In the genomic region with DNA sequence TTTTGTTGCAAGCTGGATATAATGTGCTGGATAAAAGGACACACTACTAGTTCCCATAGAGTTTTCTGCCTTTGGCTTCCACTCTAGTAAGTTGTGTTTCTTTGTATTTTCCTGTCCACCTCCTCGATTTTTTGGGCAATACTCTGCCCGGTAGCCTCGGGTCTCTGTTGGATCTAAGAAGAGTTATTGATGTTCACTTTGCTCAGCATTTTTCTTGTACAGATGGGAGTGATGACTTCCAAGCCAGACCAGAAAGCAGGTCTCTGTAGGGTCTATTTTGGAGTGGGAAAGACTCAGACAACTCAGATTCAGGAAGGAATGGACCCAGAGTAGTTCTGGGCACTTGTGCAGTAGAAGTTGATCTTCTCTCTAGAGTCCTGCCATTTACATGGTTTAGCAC, we compare ENCODE assay signal across 24 cellular contexts. TPM values are rescaled to one million over a fixed set of nuclear protein-coding genes. Genes with fewer than 3 reads are reported as not detected.
DNase-seq lines count a peak whose midpoint lies in the region; ATAC-seq, FAIRE-seq and TF ChIP-seq lines count a peak whose summit lies in the region.
"Had no signal": no experiment of that assay in that cellular context is flagged by ENCODE, and none has a peak within 500 bp of the region (broad histone marks: within the 10 kb centered on the region; RNA-seq: fewer than 3 reads in every experiment).

No MANE protein-coding gene starts in this region.

- no peak for ATAC-seq in HepG2
- no peak for ATAC-seq in right lobe of liver
- ATAC-seq in K562: no peak

- H3K36me3 Mint-ChIP-seq in activated naive CD4-positive, alpha-beta T cell treated with anti-CD3 and anti-CD28 coated beads, Interleukin-2, amount 10 ng/mL, durations not matched to agents 7 days and 5 days: no peaks in the 10 kb centered on the region
- H3K36me3 Mint-ChIP-seq: CD14-positive monocyte; CD4-positive, alpha-beta memory T cell; CD4-positive, CD25-positive, alpha-beta regulatory T cell; CD8-positive, alpha-beta memory T cell had no signal

- H2BK5ac ChIP-seq in trophoblast cell (ENCODE audit: low read depth, low read length, poor library complexity): peak overlapping the region; percentile 33

- no peaks in the 10 kb centered on the region for H3K9me3 Mint-ChIP-seq in activated naive CD4-positive, alpha-beta T cell treated with anti-CD3 and anti-CD28 coated beads, Interleukin-2, amount 10 ng/mL, durations not matched to agents 7 days and 5 days
- H3K9me3 Mint-ChIP-seq: CD4-positive, CD25-positive, alpha-beta regulatory T cell had no signal

- 2% methylated on average over 3 of the region's 3 CpGs for WGBS in HepG2 (ENCODE audit: low lambda C conversion rate)
- 65% methylated on average over 3 of the region's 3 CpGs for WGBS in right lobe of liver (ENCODE audit: insufficient coverage, low coverage, low lambda C conversion rate, missing lambda C conversion rate)
- WGBS in K562 (ENCODE audit: insufficient coverage, low coverage, missing lambda C conversion rate): 0% methylated on average over 3 of the region's 3 CpGs
- no CpG with 5 or more reads among the region's 3 CpGs for WGBS in trophoblast cell (ENCODE audit: extremely low coverage, insufficient coverage, insufficient read length)

- H3K27me3 ChIP-seq in HepG2 (ENCODE audit: control insufficient read depth in 1 of 2, insufficient read depth in 2 of 2, low read length in 2 of 2): peaks cover 0 to 2% of the 10 kb centered on the region in 2 experiments; a peak in 2 of 5 replicates
- H3K27me3 ChIP-seq in right lobe of liver: no peaks in the 10 kb centered on the region
- peaks cover 2 to 7% of the 10 kb centered on the region in 2 experiments; a peak in 2 of 5 replicates for H3K27me3 ChIP-seq in K562 (ENCODE audit: control insufficient read depth in 2 of 2, insufficient read depth in 2 of 2, low read length in 2 of 2)
- no peaks in the 10 kb centered on the region for H3K27me3 ChIP-seq in trophoblast cell (ENCODE audit: insufficient read depth, low read length)
- H3K27me3 ChIP-seq: BE2C, BLaER1 had no signal

- no peaks in the 10 kb centered on the region for H4K20me1 ChIP-seq in HepG2 (ENCODE audit: insufficient read depth, low read length)
- H4K20me1 ChIP-seq in K562 (replicated peaks; ENCODE audit: control insufficient read depth, insufficient read depth, low read length): no peaks in the 10 kb centered on the region
- H4K20me1 ChIP-seq: BLaER1 had no signal

- no peak overlapping the region for H3K4me3 ChIP-seq in HepG2 (replicated peaks in 1 of 3; ENCODE audit: insufficient read depth in 1 of 3, low read depth in 2 of 3, low read length in 3 of 3)
- H3K4me3 ChIP-seq in right lobe of liver: no peak overlapping the region
- H3K4me3 ChIP-seq in K562: no peak overlapping the region
- no peak overlapping the region for H3K4me3 ChIP-seq in trophoblast cell (ENCODE audit: low read depth, low read length)
- H3K4me3 ChIP-seq: BLaER1 had no signal

- H3K36me3 ChIP-seq in HepG2 (replicated peaks in 1 of 2; ENCODE audit: control insufficient read depth in 1 of 2, insufficient read depth in 2 of 2, low read length in 2 of 2): no peaks in the 10 kb centered on the region
- H3K36me3 ChIP-seq in right lobe of liver: no peaks in the 10 kb centered on the region
- H3K36me3 ChIP-seq in K562 (ENCODE audit: control insufficient read depth, insufficient read depth, low read length): no peaks in the 10 kb centered on the region
- H3K36me3 ChIP-seq in trophoblast cell (ENCODE audit: control insufficient read depth in 1 of 2, insufficient read depth in 2 of 2, low read length in 2 of 2): no peaks in the 10 kb centered on the region
- H3K36me3 ChIP-seq: BE2C, BLaER1 had no signal

- H3K14ac ChIP-seq in trophoblast cell (ENCODE audit: low read length): no peak overlapping the region

- H3K79me1 ChIP-seq in trophoblast cell (ENCODE audit: low read length): peaks cover 42% of the 10 kb centered on the region

- TF ChIP-seq POLR2A in HepG2 (IDR thresholded peaks at IDR 0.05; ENCODE audit: insufficient read depth in 1 of 2, low read depth in 2 of 2, low read length in 2 of 2): no peak
- TF ChIP-seq POLR2A in right lobe of liver (IDR thresholded peaks at IDR 0.05): no peak
- no peak for TF ChIP-seq POLR2A in K562 (conservative IDR thresholded peaks at IDR 0.05)

- H3K27ac ChIP-seq in HepG2 (ENCODE audit: extremely low read length, insufficient read depth, low read length): no peak overlapping the region
- H3K27ac ChIP-seq in right lobe of liver: no peak overlapping the region
- H3K27ac ChIP-seq in K562 (ENCODE audit: extremely low read depth, low read depth, low read length): no peak overlapping the region
- H3K27ac ChIP-seq in trophoblast cell (ENCODE audit: low read depth, low read length): no peak overlapping the region
- H3K27ac ChIP-seq: 22Rv1, BLaER1 had no signal

- DNase-seq in HepG2 (ENCODE audit: low spot score): no peak
- no peak for DNase-seq in right lobe of liver
- DNase-seq in K562 (ENCODE audit: extremely low read depth in 1 of 4, low spot score in 3 of 4): no peak
- no peak for DNase-seq in trophoblast cell
- no peak for DNase-seq in activated naive CD4-positive, alpha-beta T cell treated with anti-CD3 and anti-CD28 coated beads, Interleukin-2, amount 10 ng/mL, durations not matched to agents 7 days and 5 days
- DNase-seq in mesenteric fat pad (ENCODE audit: low spot score): no peak
- DNase-seq: ACHN; BE2C; C1 segment of cervical spinal cord; CD4-positive, alpha-beta memory T cell; CD4-positive, CD25-positive, alpha-beta regulatory T cell; CD8-positive, alpha-beta memory T cell; COR-L47; DMS 273 treated with DMSO at 0.1 percent for 48 hours; DMS153; DMS53; DMS79; DND-41; EL; GDM1 had no signal

- H3K4me3 Mint-ChIP-seq in activated naive CD4-positive, alpha-beta T cell treated with anti-CD3 and anti-CD28 coated beads, Interleukin-2, amount 10 ng/mL, durations not matched to agents 7 days and 5 days: no peak overlapping the region
- H3K4me3 Mint-ChIP-seq: CD14-positive monocyte; CD4-positive, alpha-beta memory T cell; CD4-positive, CD25-positive, alpha-beta regulatory T cell; CD8-positive, alpha-beta memory T cell had no signal

- TF ChIP-seq EP300 in HepG2 (IDR thresholded peaks at IDR 0.05; ENCODE audit: low read depth in 2 of 2, low read length in 2 of 2) (no peak), HepG2 (CRISPR knock-in tag; IDR thresholded peaks at IDR 0.05; ENCODE audit: borderline replicate concordance) (no peak), K562 (IDR thresholded peaks at IDR 0.05; ENCODE audit: low read length) (no peak)

- peak overlapping the region; percentile 69 for H4K91ac ChIP-seq in trophoblast cell (ENCODE audit: low read depth, low read length)

- no peak overlapping the region for H4K12ac ChIP-seq in trophoblast cell (ENCODE audit: low read depth, low read length)

- no peak overlapping the region for H4K8ac ChIP-seq in trophoblast cell (ENCODE audit: low read depth, low read length)

- H3K79me2 ChIP-seq in HepG2 (ENCODE audit: insufficient read depth, low read length) (no peaks in the 10 kb centered on the region), K562 (ENCODE audit: control insufficient read depth, insufficient read depth, low read length) (no peaks in the 10 kb centered on the region), trophoblast cell (ENCODE audit: control insufficient read depth, insufficient read depth, low read length, poor library complexity) (peaks cover 1% of the 10 kb centered on the region)

- H3K23ac ChIP-seq in trophoblast cell (ENCODE audit: low read length): no peak overlapping the region

- H3K18ac ChIP-seq in trophoblast cell (ENCODE audit: low read length): no peak overlapping the region

- intact Hi-C loops in HepG2 (cut with micrococcal nuclease; ENCODE audit: unreplicated experiment) (no loop called here), right lobe of liver (cut with DNase I) (no loop called here), K562 (cut with micrococcal nuclease) (no loop called here)

- no peaks in the 10 kb centered on the region for H3K9me3 ChIP-seq in HepG2 (ENCODE audit: low read length)
- H3K9me3 ChIP-seq in right lobe of liver: no peaks in the 10 kb centered on the region
- no peaks in the 10 kb centered on the region for H3K9me3 ChIP-seq in K562 (replicated peaks; ENCODE audit: control insufficient read depth, insufficient read depth, low read depth, low read length)
- no peaks in the 10 kb centered on the region for H3K9me3 ChIP-seq in trophoblast cell (ENCODE audit: insufficient read depth, low read depth, low read length)
- H3K9me3 ChIP-seq: BE2C had no signal

- no peak overlapping the region for H3K27ac Mint-ChIP-seq in activated naive CD4-positive, alpha-beta T cell treated with anti-CD3 and anti-CD28 coated beads, Interleukin-2, amount 10 ng/mL, durations not matched to agents 7 days and 5 days
- H3K27ac Mint-ChIP-seq: CD4-positive, alpha-beta memory T cell had no signal

- no peak for FAIRE-seq in HepG2 (lab: Jason Lieb, UNC)
- FAIRE-seq in K562 (lab: Jason Lieb, UNC): no peak
- FAIRE-seq: GM12891 had no signal

- H3K4me1 Mint-ChIP-seq in activated naive CD4-positive, alpha-beta T cell treated with anti-CD3 and anti-CD28 coated beads, Interleukin-2, amount 10 ng/mL, durations not matched to agents 7 days and 5 days: no peaks in the 10 kb centered on the region
- H3K4me1 Mint-ChIP-seq: CD4-positive, alpha-beta memory T cell; CD4-positive, CD25-positive, alpha-beta regulatory T cell; CD8-positive, alpha-beta memory T cell had no signal

- CTCF ChIA-PET in HepG2 (lab: Yijun Ruan, JAX; ENCODE audit: low intra/inter-chr PET ratio, low total read pairs): no interaction called here
- CTCF ChIA-PET in K562 (lab: Yijun Ruan, JAX; ENCODE audit: low intra/inter-chr PET ratio): no interaction called here
- CTCF ChIA-PET in activated naive CD4-positive, alpha-beta T cell treated with anti-CD3 and anti-CD28 coated beads, Interleukin-2, amount 10 ng/mL, durations not matched to agents 7 days and 5 days (lab: Charles Lee): interaction anchor here (0.5 kb wide), 1 partner anchor 112 kb away, joined by 3 read pairs; no protein-coding TSS in a partner anchor

- TF ChIP-seq CTCF in HepG2 (CRISPR knock-in tag; IDR thresholded peaks at IDR 0.05) (no peak), right lobe of liver (IDR thresholded peaks at IDR 0.05) (no peak), K562 (IDR thresholded peaks at IDR 0.05 in 2 of 3, conservative IDR thresholded peaks at IDR 0.05 in 1 of 3; ENCODE audit: insufficient read depth in 2 of 3, low read depth in 1 of 3, low read length in 3 of 3) (no peak)

- POLR2A ChIA-PET in HepG2 (lab: Yijun Ruan, JAX): interaction anchor here (0.5 kb wide), 1 partner anchor 560 kb away, joined by 3 read pairs; no protein-coding TSS in a partner anchor
- POLR2A ChIA-PET in K562 (lab: Yijun Ruan, JAX): no interaction called here

- H3K4me1 ChIP-seq in HepG2 (ENCODE audit: insufficient read depth, low read length) (no peaks in the 10 kb centered on the region), right lobe of liver (no peaks in the 10 kb centered on the region), K562 (replicated peaks in 1 of 2; ENCODE audit: control insufficient read depth in 2 of 2, insufficient read depth in 2 of 2, low read length in 2 of 2) (no peaks in the 10 kb centered on the region), trophoblast cell (ENCODE audit: control insufficient read depth in 1 of 2, insufficient read depth in 2 of 2, low read length in 2 of 2) (peaks cover 18 to 22% of the 10 kb centered on the region in 2 experiments)
- H3K4me1 ChIP-seq: BLaER1 had no signal

- H3K9me1 ChIP-seq in K562 (ENCODE audit: control insufficient read depth, insufficient read depth, low read length): no peaks in the 10 kb centered on the region

- no peak overlapping the region for H3K4ac ChIP-seq in trophoblast cell (ENCODE audit: low read depth, low read length)

- peak overlapping the region; percentile 89 for H2BK12ac ChIP-seq in trophoblast cell (ENCODE audit: low read length)

- H3K27me3 Mint-ChIP-seq in activated naive CD4-positive, alpha-beta T cell treated with anti-CD3 and anti-CD28 coated beads, Interleukin-2, amount 10 ng/mL, durations not matched to agents 7 days and 5 days: peaks cover 20% of the 10 kb centered on the region

- H2AFZ ChIP-seq in HepG2 (ENCODE audit: low read length) (no peak overlapping the region), K562 (ENCODE audit: low read depth, low read length) (no peak overlapping the region), trophoblast cell (ENCODE audit: insufficient read depth, low read length, poor library complexity) (no peak overlapping the region)

- no peak for TF ChIP-seq RAD21 in HepG2 (CRISPR knock-in tag; IDR thresholded peaks at IDR 0.05)
- TF ChIP-seq RAD21 in K562 (CRISPR knock-in tag; conservative IDR thresholded peaks at IDR 0.05 in 1 of 2, IDR thresholded peaks at IDR 0.05 in 1 of 2): no peak

- H2BK120ac ChIP-seq in trophoblast cell (ENCODE audit: insufficient read depth, low read length, poor library complexity): peak overlapping the region; percentile 52

- no peak overlapping the region for H2AK5ac ChIP-seq in trophoblast cell (ENCODE audit: low read length)

- BruUV-seq in HepG2 (replicated peaks; lab: Mats Ljungman, UMichigan) (no TSS peak), K562 (replicated peaks; lab: Mats Ljungman, UMichigan) (no TSS peak)

- H3K9ac ChIP-seq in HepG2 (ENCODE audit: insufficient read depth, low read depth, low read length) (no peak overlapping the region), K562 (ENCODE audit: insufficient read depth in 1 of 2, low read depth in 2 of 2, low read length in 2 of 2) (no peak overlapping the region), trophoblast cell (ENCODE audit: low read length) (no peak overlapping the region)
- H3K9ac ChIP-seq: BLaER1 had no signal

- H3K4me2 ChIP-seq in HepG2 (ENCODE audit: low read depth, low read length): no peak overlapping the region
- no peak overlapping the region for H3K4me2 ChIP-seq in K562 (ENCODE audit: insufficient read depth, low read length)
- no peak overlapping the region for H3K4me2 ChIP-seq in trophoblast cell (ENCODE audit: low read length)
- H3K4me2 ChIP-seq: BLaER1 had no signal

- in situ Hi-C loops in HepG2 (cut with HindIII; ENCODE audit: extremely low pct_ligation_motif_present, low pct_unique_long_range_greater_than_20kb): no loop called here
- in situ Hi-C loops in K562 (cut with MboI): no loop called here

RNA-seq across cellular contexts. Expression of gene PRTG, which starts 36.0 kb away (rescaled TPM):
- total RNA-seq in HepG2 (2016; rRNA removed; fragmentation: Illumina TruSeq; extraction: Trizol): 17.1 and 22.3 TPM in 2 replicates
- total RNA-seq in HepG2 (2016; cell fraction: cytosol; rRNA removed; fragmentation: Illumina TruSeq; extraction: Trizol; ENCODE audit: low read depth): 2.3 and 2.9 TPM in 2 replicates
- 17.1 and 19.9 TPM in 2 replicates for total RNA-seq in HepG2 (2016; cell fraction: insoluble cytoplasmic fraction; rRNA removed; fragmentation: Illumina TruSeq; extraction: Trizol)
- total RNA-seq in HepG2 (2016; cell fraction: membrane; rRNA removed; fragmentation: Illumina TruSeq; extraction: Trizol): 6.8 and 7.4 TPM in 2 replicates
- total RNA-seq in HepG2 (2016; cell fraction: nucleus; rRNA removed; fragmentation: Illumina TruSeq; extraction: Trizol): 37.3 and 41.9 TPM in 2 replicates
- 9.7 and 13.2 TPM in 2 replicates for polyA plus RNA-seq in HepG2 (2011; rRNA removed)
- 6.9 and 9.7 TPM in 2 replicates for polyA plus RNA-seq in HepG2 (2011; cell fraction: cytosol; rRNA removed)
- polyA plus RNA-seq in HepG2 (2011; cell fraction: nucleus; rRNA removed): 7.0 and 7.1 TPM in 2 replicates
- polyA plus RNA-seq in HepG2 (2012): 11.5 and 14.3 TPM in 2 replicates
- 1.2 and 1.6 TPM in 2 replicates for polyA plus RNA-seq in HepG2 (2016; cell fraction: cytosol; fragmentation: Illumina TruSeq; extraction: Trizol; ENCODE audit: low read depth)
- 7.2 TPM in 2 replicates for polyA plus RNA-seq in HepG2 (2016; cell fraction: insoluble cytoplasmic fraction; fragmentation: Illumina TruSeq; extraction: Trizol; ENCODE audit: low read depth)
- 1.9 TPM in 2 replicates for polyA plus RNA-seq in HepG2 (2016; cell fraction: membrane; fragmentation: Illumina TruSeq; extraction: Trizol; ENCODE audit: low read depth)
- polyA plus RNA-seq in HepG2 (2016; cell fraction: nucleus; fragmentation: Illumina TruSeq; extraction: Trizol; ENCODE audit: insufficient read depth, low read depth): 13.3 and 15.6 TPM in 2 replicates
- 13.5 and 48.7 TPM in 2 replicates for polyA minus RNA-seq in HepG2 (2011; rRNA and poly(A)+ RNA removed; ENCODE audit: low replicate concordance)
- 36.5 and 37.5 TPM in 2 replicates for polyA minus RNA-seq in HepG2 (2011; cell fraction: cytosol; rRNA and poly(A)+ RNA removed)
- polyA minus RNA-seq in HepG2 (2011; cell fraction: nucleus; rRNA and poly(A)+ RNA removed): 48.2 and 59.2 TPM in 2 replicates
- total RNA-seq in right lobe of liver: under 1 TPM; 0.06 to 0.22 (median 0.12) TPM
- total RNA-seq in K562 (2011; cell fraction: chromatin; rRNA removed; ENCODE audit: low replicate concordance): 0.09 and 0.19 TPM in 2 replicates
- under 0.01 and 0.13 TPM in 2 replicates for total RNA-seq in K562 (2011; cell fraction: nucleolus; rRNA removed)
- 0.08 and 0.51 TPM in 2 replicates for total RNA-seq in K562 (2011; cell fraction: nucleoplasm; rRNA removed)
- 0.05 and 0.08 TPM in 2 replicates for total RNA-seq in K562 (2014; rRNA removed)
- 0.03 and 0.07 TPM in 2 replicates for total RNA-seq in K562 (2014; rRNA removed; fragmentation: Illumina TruSeq; extraction: Trizol)
- total RNA-seq in K562 (2015; rRNA removed; fragmentation: Illumina TruSeq; extraction: Trizol): under 0.01 TPM in 2 replicates
- 0.09 and 0.18 TPM in 2 replicates for total RNA-seq in K562 (2021)
- polyA plus RNA-seq in K562 (2011; rRNA removed): 0.09 and 0.14 TPM in 2 replicates
- polyA plus RNA-seq in K562 (2011; cell fraction: cytosol; rRNA removed): 0.03 and 0.04 TPM in 2 replicates
- 0.07 and 0.10 TPM in 2 replicates for polyA plus RNA-seq in K562 (2011; cell fraction: nucleus; rRNA removed)
- polyA plus RNA-seq in K562 (2012): 0.01 and 0.06 TPM in 2 replicates
- 0.03 and 0.07 TPM in 2 replicates for polyA plus RNA-seq in K562 (2014; fragmentation: Illumina TruSeq; extraction: Trizol)
- polyA plus RNA-seq in K562 (2014; fragmentation: Nextera tagmentation; extraction: Ambion mirVana): under 1 TPM in 1 of 2 experiments, not detected in 1; 0.03 TPM
- polyA plus RNA-seq in K562 (2014; rRNA removed): 0.01 TPM in 2 replicates
- 0.11 and 0.12 TPM in 2 replicates for polyA minus RNA-seq in K562 (2011; rRNA and poly(A)+ RNA removed)
- polyA minus RNA-seq in K562 (2011; cell fraction: cytosol; rRNA and poly(A)+ RNA removed): not detected in 2 replicates
- under 0.01 TPM in 1 of 2 replicates, not detected in the other for polyA minus RNA-seq in K562 (2011; cell fraction: nucleus; rRNA and poly(A)+ RNA removed)
- polyA plus RNA-seq in trophoblast cell (2013): 78.9 and 95.7 TPM in 2 replicates
- total RNA-seq in mesenteric fat pad: 1.00 TPM
- total RNA-seq: CD4-positive, alpha-beta memory T cell; CD4-positive, CD25-positive, alpha-beta regulatory T cell; CD8-positive, alpha-beta memory T cell had no signal
- polyA plus RNA-seq: CD14-positive monocyte; CD4-positive, alpha-beta memory T cell; CD4-positive, CD25-positive, alpha-beta regulatory T cell; CD8-positive, alpha-beta memory T cell had no signal

Comparison
In these comparisons a context has a peak if more than half of its experiments do, and no peak if none do; other contexts are left out.
1. Of the 241 proteins assayed by ChIP-seq in both HepG2 and K562: peak only in HepG2: none; only in K562: none; in both: MAFF and MAFK; in neither: 239.